ENCODE assay signal across 19 cellular contexts in the genomic region with DNA sequence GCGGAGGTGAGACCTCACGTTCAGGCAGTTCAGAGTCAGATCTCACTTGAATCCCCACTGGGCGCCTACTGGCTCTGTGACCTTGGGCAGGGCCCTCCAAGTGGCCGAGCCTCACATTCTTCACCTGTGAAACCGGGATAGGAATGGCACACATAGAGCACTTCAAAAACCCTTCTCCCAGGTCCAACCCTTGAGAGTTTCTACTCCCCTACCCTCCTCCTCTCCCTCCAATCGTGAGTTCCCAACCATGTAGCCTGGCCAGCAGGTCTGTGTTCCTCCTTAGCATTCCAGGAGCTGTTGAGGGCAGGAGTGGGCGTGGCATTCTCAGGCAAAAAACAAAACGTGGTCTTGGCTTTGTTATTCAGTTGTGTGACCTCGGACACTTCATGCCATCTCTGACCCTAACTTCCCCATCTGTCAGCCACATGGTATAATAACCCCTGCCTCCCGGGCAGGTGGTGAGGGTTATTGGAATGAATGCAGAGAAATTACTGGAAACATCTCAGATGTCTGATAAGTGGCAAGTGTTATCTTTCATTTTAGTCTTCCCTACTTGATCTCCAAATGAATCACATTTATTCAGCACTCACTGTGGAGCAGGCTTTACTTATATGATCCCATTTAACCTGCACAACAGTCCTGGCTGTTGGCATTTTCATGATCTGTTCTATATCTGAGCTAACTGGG.
"Had no signal": no experiment of that assay in that cellular context is flagged by ENCODE, and none has a peak within 500 bp of the region (broad histone marks: within the 10 kb centered on the region; RNA-seq: fewer than 3 reads in every experiment).

No MANE protein-coding gene starts in this region.

- DNase-seq: activated CD4-positive, alpha-beta memory T cell treated with anti-CD3 and anti-CD28 coated beads, Interleukin-2, amount 10 ng/mL, durations not matched to agents 7 days and 5 days; activated CD4-positive, alpha-beta T cell treated with anti-CD3 and anti-CD28 coated beads for 48 hours; activated CD4-positive, CD25-positive, alpha-beta regulatory T cell; activated CD8-positive, alpha-beta memory T cell treated with anti-CD3 and anti-CD28 coated beads, Interleukin-2, amount 10 ng/mL, durations not matched to agents 7 days and 5 days; activated naive CD4-positive, alpha-beta T cell treated with Interleukin-2 at 50 U/mL for 16 hours; activated naive CD8-positive, alpha-beta T cell treated with anti-CD3 and anti-CD28 coated beads, Interleukin-2, amount 10 ng/mL, durations not matched to agents 7 days and 5 days; amygdala; caudate nucleus; endodermal cell; foreskin fibroblast; spleen; stimulated activated naive B cell treated with anti-CD40 and anti-IgM and Interleukin-4, amounts not matched to agents 10 μg/mL and 1 μg/mL and 100 μg/mL, for 72 hours; T-helper 1 cell; T-helper 9 cell; uterus had no signal

- ATAC-seq: activated CD8-positive, alpha-beta memory T cell treated with anti-CD3 and anti-CD28 coated beads, Interleukin-2, amount 10 ng/mL, durations not matched to agents 7 days and 5 days; naive thymus-derived CD8-positive, alpha-beta T cell; stimulated activated naive B cell treated with anti-CD40 and anti-IgM and Interleukin-4, amounts not matched to agents 10 μg/mL and 1 μg/mL and 100 μg/mL, for 72 hours had no signal

- H3K4me1 Mint-ChIP-seq: activated CD4-positive, alpha-beta memory T cell treated with anti-CD3 and anti-CD28 coated beads, Interleukin-2, amount 10 ng/mL, durations not matched to agents 7 days and 5 days; activated CD8-positive, alpha-beta memory T cell treated with anti-CD3 and anti-CD28 coated beads, Interleukin-2, amount 10 ng/mL, durations not matched to agents 7 days and 5 days; activated naive CD8-positive, alpha-beta T cell treated with anti-CD3 and anti-CD28 coated beads, Interleukin-2, amount 10 ng/mL, durations not matched to agents 7 days and 5 days had no signal

- H3K4me3 ChIP-seq: spleen, thoracic aorta, uterus had no signal

- H3K27me3 ChIP-seq: neutrophil, spleen, uterus had no signal

- H3K27ac ChIP-seq: epithelial cell of prostate, neutrophil, spleen, thoracic aorta, uterus had no signal

- H3K27ac Mint-ChIP-seq: activated CD4-positive, alpha-beta memory T cell treated with anti-CD3 and anti-CD28 coated beads, Interleukin-2, amount 10 ng/mL, durations not matched to agents 7 days and 5 days; activated CD8-positive, alpha-beta memory T cell treated with anti-CD3 and anti-CD28 coated beads, Interleukin-2, amount 10 ng/mL, durations not matched to agents 7 days and 5 days; activated naive CD8-positive, alpha-beta T cell treated with anti-CD3 and anti-CD28 coated beads, Interleukin-2, amount 10 ng/mL, durations not matched to agents 7 days and 5 days; stimulated activated naive B cell treated with anti-CD40 and anti-IgM and Interleukin-4, amounts not matched to agents 10 μg/mL and 1 μg/mL and 100 μg/mL, for 72 hours had no signal

- H3K36me3 Mint-ChIP-seq: activated CD8-positive, alpha-beta memory T cell treated with anti-CD3 and anti-CD28 coated beads, Interleukin-2, amount 10 ng/mL, durations not matched to agents 7 days and 5 days; activated naive CD8-positive, alpha-beta T cell treated with anti-CD3 and anti-CD28 coated beads, Interleukin-2, amount 10 ng/mL, durations not matched to agents 7 days and 5 days; naive thymus-derived CD8-positive, alpha-beta T cell; stimulated activated naive B cell treated with anti-CD40 and anti-IgM and Interleukin-4, amounts not matched to agents 10 μg/mL and 1 μg/mL and 100 μg/mL, for 72 hours had no signal

- H3K27me3 Mint-ChIP-seq: activated CD4-positive, alpha-beta memory T cell treated with anti-CD3 and anti-CD28 coated beads, Interleukin-2, amount 10 ng/mL, durations not matched to agents 7 days and 5 days; stimulated activated naive B cell treated with anti-CD40 and anti-IgM and Interleukin-4, amounts not matched to agents 10 μg/mL and 1 μg/mL and 100 μg/mL, for 72 hours had no signal

- H3K4me3 Mint-ChIP-seq: activated CD4-positive, alpha-beta memory T cell treated with anti-CD3 and anti-CD28 coated beads, Interleukin-2, amount 10 ng/mL, durations not matched to agents 7 days and 5 days; activated CD8-positive, alpha-beta memory T cell treated with anti-CD3 and anti-CD28 coated beads, Interleukin-2, amount 10 ng/mL, durations not matched to agents 7 days and 5 days; activated naive CD8-positive, alpha-beta T cell treated with anti-CD3 and anti-CD28 coated beads, Interleukin-2, amount 10 ng/mL, durations not matched to agents 7 days and 5 days; endodermal cell; naive thymus-derived CD8-positive, alpha-beta T cell; stimulated activated naive B cell treated with anti-CD40 and anti-IgM and Interleukin-4, amounts not matched to agents 10 μg/mL and 1 μg/mL and 100 μg/mL, for 72 hours had no signal
